In genomic region chr6:6057442-6058053, GRCh38 we compare ENCODE assay signal across 9 cellular contexts. TPM values are rescaled to one million over a fixed set of nuclear protein-coding genes. Genes with fewer than 3 reads are reported as not detected.
DNase-seq lines count a peak whose midpoint lies in the region; ATAC-seq and TF ChIP-seq lines count a peak whose summit lies in the region.
"Had no signal": no experiment of that assay in that cellular context is flagged by ENCODE, and none has a peak within 500 bp of the region (broad histone marks: within the 10 kb centered on the region; RNA-seq: fewer than 3 reads in every experiment).

No MANE protein-coding gene starts in this region.

- no peaks in the 10 kb centered on the region for H3K27me3 Mint-ChIP-seq in GM23338 (ENCODE audit: insufficient read depth, low read depth, poor library complexity)
- H3K27me3 Mint-ChIP-seq in activated CD8-positive, alpha-beta T cell treated with anti-CD3 and anti-CD28 coated beads, Interleukin-2, amount 10 ng/mL, durations not matched to agents 7 days and 5 days (ENCODE audit: low read depth), result peaks cover 20% of the 10 kb centered on the region

- H3K27me3 ChIP-seq in GM23338 (ENCODE audit: insufficient read depth), result no peaks in the 10 kb centered on the region
- peaks cover 0 to 8% of the 10 kb centered on the region in 2 donors for H3K27me3 ChIP-seq in tibial artery

- no peak overlapping the region for H2AFZ ChIP-seq in GM23338

- no peak overlapping the region for H3K4me3 Mint-ChIP-seq in GM23338
- H3K4me3 Mint-ChIP-seq in activated CD8-positive, alpha-beta T cell treated with anti-CD3 and anti-CD28 coated beads, Interleukin-2, amount 10 ng/mL, durations not matched to agents 7 days and 5 days, result no peak overlapping the region
- H3K4me3 Mint-ChIP-seq: IgD-negative memory B cell had no signal

- H3K27ac ChIP-seq in GM23338 (ENCODE audit: low read depth), result no peak overlapping the region
- no peak overlapping the region for H3K27ac ChIP-seq in tibial artery

- POLR2A ChIA-PET in activated CD8-positive, alpha-beta T cell treated with anti-CD3 and anti-CD28 coated beads, Interleukin-2, amount 10 ng/mL, durations not matched to agents 7 days and 5 days (lab: Charles Lee), result interaction anchor here (0.6 kb wide), 1 partner anchor 439 kb away, joined by 3 read pairs; no protein-coding TSS in a partner anchor

- no peaks in the 10 kb centered on the region for H3K79me2 ChIP-seq in GM23338 (replicated peaks; ENCODE audit: insufficient read depth)

- no peaks in the 10 kb centered on the region for H3F3A ChIP-seq in GM23338 (replicated peaks; ENCODE audit: low read depth)

- no peak overlapping the region for H3K4me3 ChIP-seq in GM23338
- no peak overlapping the region for H3K4me3 ChIP-seq in tibial artery

- H3K4me1 Mint-ChIP-seq in GM23338, result no peaks in the 10 kb centered on the region
- no peaks in the 10 kb centered on the region for H3K4me1 Mint-ChIP-seq in activated CD8-positive, alpha-beta T cell treated with anti-CD3 and anti-CD28 coated beads, Interleukin-2, amount 10 ng/mL, durations not matched to agents 7 days and 5 days (ENCODE audit: low read depth)
- H3K4me1 Mint-ChIP-seq: IgD-negative memory B cell had no signal

- CTCF ChIA-PET in activated CD8-positive, alpha-beta T cell treated with anti-CD3 and anti-CD28 coated beads, Interleukin-2, amount 10 ng/mL, durations not matched to agents 7 days and 5 days (lab: Charles Lee), result interaction anchor here (0.6 to 3.3 kb wide), 7 partner anchors 10 to 1523 kb away, joined by 3 to 22 read pairs (median 3); no protein-coding TSS in a partner anchor

- H3K4me1 ChIP-seq in GM23338 (ENCODE audit: insufficient read depth), result no peaks in the 10 kb centered on the region
- H3K4me1 ChIP-seq in tibial artery, result no peaks in the 10 kb centered on the region

- peak; percentile 18 for DNase-seq in CMK (ENCODE audit: low read depth)
- DNase-seq in GM23338 (ENCODE audit: low spot score), result peak; percentile 78
- peak; percentile 40 for DNase-seq in NCI-H2227 treated with DMSO at 0.1 percent for 48 hours (lab: John Stamatoyannopoulos, UW)
- peak; percentile 31 for DNase-seq in activated CD8-positive, alpha-beta T cell treated with anti-CD3 and anti-CD28 coated beads, Interleukin-2, amount 10 ng/mL, durations not matched to agents 7 days and 5 days
- peak; percentile 28 for DNase-seq in iris pigment epithelial cell (ENCODE audit: low read depth)
- DNase-seq in tibial artery, result no peak
- no peak for DNase-seq in activated naive CD4-positive, alpha-beta T cell treated with anti-CD3 and anti-CD28 coated beads, Interleukin-2, amount 50 U/mL, for 16 hours

- intact Hi-C loops in tibial artery (cut with DNase I; ENCODE audit: low total_unique reads), result loop anchor here (10.0 kb wide), 1 partner anchor 487 kb away; no protein-coding TSS in a partner anchor

- H3K9me3 Mint-ChIP-seq in GM23338, result no peaks in the 10 kb centered on the region
- H3K9me3 Mint-ChIP-seq in activated CD8-positive, alpha-beta T cell treated with anti-CD3 and anti-CD28 coated beads, Interleukin-2, amount 10 ng/mL, durations not matched to agents 7 days and 5 days (ENCODE audit: insufficient read depth), result no peaks in the 10 kb centered on the region

- H3K4me2 ChIP-seq in GM23338, result no peak overlapping the region

- peak; percentile 71 to 85 for TF ChIP-seq CTCF in GM23338 (conservative IDR thresholded peaks at IDR 0.05; ENCODE audit: low read depth in 2 of 2)
- TF ChIP-seq CTCF in tibial artery (IDR thresholded peaks at IDR 0.05), result peak; percentile 52 to 63

- no peaks in the 10 kb centered on the region for H3K36me3 ChIP-seq in GM23338 (ENCODE audit: insufficient read depth)
- H3K36me3 ChIP-seq in tibial artery, result no peaks in the 10 kb centered on the region

- no peaks in the 10 kb centered on the region for H3K36me3 Mint-ChIP-seq in GM23338 (ENCODE audit: low read depth)
- no peaks in the 10 kb centered on the region for H3K36me3 Mint-ChIP-seq in activated CD8-positive, alpha-beta T cell treated with anti-CD3 and anti-CD28 coated beads, Interleukin-2, amount 10 ng/mL, durations not matched to agents 7 days and 5 days (ENCODE audit: low read depth)

- H3K9me3 ChIP-seq in tibial artery, result no peaks in the 10 kb centered on the region

- H3K27ac Mint-ChIP-seq in GM23338, result no peak overlapping the region
- no peak overlapping the region for H3K27ac Mint-ChIP-seq in activated CD8-positive, alpha-beta T cell treated with anti-CD3 and anti-CD28 coated beads, Interleukin-2, amount 10 ng/mL, durations not matched to agents 7 days and 5 days
- H3K27ac Mint-ChIP-seq: IgD-negative memory B cell had no signal

- ATAC-seq in GM23338 (peak; percentile 86), GM19324 (IDR thresholded peaks at IDR 0.05; ENCODE audit: low FRiP score, unreplicated experiment) (no peak)
- no peak for ATAC-seq in activated CD8-positive, alpha-beta T cell treated with anti-CD3 and anti-CD28 coated beads, Interleukin-2, amount 10 ng/mL, durations not matched to agents 7 days and 5 days

- no peaks in the 10 kb centered on the region for H4K20me1 ChIP-seq in GM23338 (replicated peaks; ENCODE audit: insufficient read depth)

- H3K9me2 ChIP-seq in GM23338 (ENCODE audit: insufficient read depth), result no peaks in the 10 kb centered on the region

TF ChIP-seq in GM23338, 12 proteins besides CTCF, POLR2A, EP300 and RAD21 (continues in another document):
- no peak for TF ChIP-seq EZH2phosphoT487 (IDR thresholded peaks at IDR 0.05; ENCODE audit: unreplicated experiment)
- no peak for TF ChIP-seq ZNF114 (CRISPR knock-in tag; IDR thresholded peaks at IDR 0.05)
- TF ChIP-seq JUNB (IDR thresholded peaks at IDR 0.05; ENCODE audit: unreplicated experiment), result no peak
- TF ChIP-seq ETS1 (IDR thresholded peaks at IDR 0.05), result no peak
- TF ChIP-seq POLR2AphosphoS5 (IDR thresholded peaks at IDR 0.05; ENCODE audit: low read depth), result no peak
- TF ChIP-seq EZH2 (IDR thresholded peaks at IDR 0.05; ENCODE audit: low read depth, unreplicated experiment), result no peak
- TF ChIP-seq ZNF331 (CRISPR knock-in tag; IDR thresholded peaks at IDR 0.05; ENCODE audit: low read depth), result no peak
- no peak for TF ChIP-seq CREB1 (CRISPR knock-in tag; IDR thresholded peaks at IDR 0.05; ENCODE audit: low read depth)
- TF ChIP-seq NANOG (IDR thresholded peaks at IDR 0.05; ENCODE audit: borderline replicate concordance), result no peak

RNA-seq across cellular contexts. Expression of gene NRN1, which starts 50.8 kb away (rescaled TPM):
- 0.23 TPM in 1 of 2 replicates, not detected in the other for total RNA-seq in GM23338 (2014; rRNA removed; shearing (Covaris generic))
- 0.42 and 0.71 TPM in 2 replicates for polyA plus RNA-seq in GM23338 (2016; fragmentation: Nextera tagmentation; extraction: Ambion mirVana)
- total RNA-seq in activated CD8-positive, alpha-beta T cell treated with anti-CD3 and anti-CD28 coated beads, Interleukin-2, amount 10 ng/mL, durations not matched to agents 7 days and 5 days, result 10 to 100 TPM; 13.3 to 15.3 TPM

Comparison
In these comparisons a context has a peak if more than half of its experiments do, and no peak if none do; other contexts are left out.
1. DNase-seq: peak in CMK (single experiment), GM23338 (single experiment), NCI-H2227 treated with DMSO at 0.1 percent for 48 hours (single experiment), activated CD8-positive, alpha-beta T cell treated with anti-CD3 and anti-CD28 coated beads, Interleukin-2, amount 10 ng/mL, durations not matched to agents 7 days and 5 days (single experiment) and iris pigment epithelial cell (single experiment); none in tibial artery (0 of 2) and activated naive CD4-positive, alpha-beta T cell treated with anti-CD3 and anti-CD28 coated beads, Interleukin-2, amount 50 U/mL, for 16 hours (single experiment).
2. RNA of gene NRN1, which starts 50.8 kb away (total RNA-seq): 13.3 to 15.3 TPM in activated CD8-positive, alpha-beta T cell treated with anti-CD3 and anti-CD28 coated beads, Interleukin-2, amount 10 ng/mL, durations not matched to agents 7 days and 5 days; 0.23 TPM in GM23338; every median in the first group is over 10 times any median in the second.